Comparison of ENCODE assay signal across 1 cellular context in the genomic region with DNA sequence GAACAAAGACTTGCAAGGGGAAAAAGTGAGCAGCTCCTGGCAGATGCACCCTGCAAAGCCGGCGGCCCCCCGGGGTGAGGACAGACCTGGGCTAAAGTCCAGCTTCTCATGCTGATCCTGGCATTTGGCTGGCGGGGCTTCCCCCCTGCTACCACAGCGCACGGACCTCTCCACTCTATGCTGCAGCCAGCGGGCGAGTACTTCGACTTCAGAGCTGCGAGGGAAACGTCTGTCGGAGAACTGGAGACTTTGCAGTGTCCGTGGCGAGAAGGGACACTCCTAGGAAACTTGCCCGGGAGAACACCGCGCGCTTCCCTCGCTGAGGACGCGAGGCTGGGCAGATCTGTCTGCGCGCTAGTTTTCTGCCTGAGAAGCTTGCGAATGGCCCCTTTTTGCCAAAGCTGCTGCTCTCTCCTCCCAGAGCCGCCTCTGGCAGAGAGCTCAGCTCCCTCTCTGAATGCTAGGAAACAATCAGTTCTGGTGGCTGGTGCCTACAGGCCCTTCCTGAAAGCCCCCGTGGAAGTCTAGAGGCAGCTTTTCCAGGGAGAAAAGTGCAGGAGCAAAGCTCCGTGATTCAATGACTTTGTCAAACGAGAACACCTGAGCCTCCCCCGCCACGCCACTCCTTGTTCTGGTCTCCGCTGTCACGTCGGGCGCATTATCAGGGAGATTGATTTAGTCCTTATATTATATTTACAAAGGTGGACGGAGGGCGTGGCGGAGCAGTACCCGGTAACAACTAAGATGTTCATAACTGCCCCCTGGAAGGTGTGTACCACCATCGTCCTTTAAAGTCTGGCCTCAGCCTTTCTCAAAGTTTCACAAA.
TF ChIP-seq lines count a peak whose summit lies in the region.

No MANE protein-coding gene starts in this region.

TF ChIP-seq in HepG2, 621 proteins besides CTCF, POLR2A, EP300 and RAD21 (continued from another document):
- TF ChIP-seq NKX3-1 (CRISPR knock-in tag; IDR thresholded peaks at IDR 0.05): no peak
- no peak for TF ChIP-seq ZNF577 (CRISPR knock-in tag; IDR thresholded peaks at IDR 0.05; ENCODE audit: borderline replicate concordance, low read depth)
- no peak for TF ChIP-seq ZNF75D (CRISPR knock-in tag; IDR thresholded peaks at IDR 0.05; ENCODE audit: borderline replicate concordance)
- no peak for TF ChIP-seq ZFP82 (CRISPR knock-in tag; IDR thresholded peaks at IDR 0.05; ENCODE audit: borderline replicate concordance)
- TF ChIP-seq ZNF841 (CRISPR knock-in tag; IDR thresholded peaks at IDR 0.05; ENCODE audit: borderline replicate concordance): no peak
- no peak for TF ChIP-seq HOXA5 (CRISPR knock-in tag; IDR thresholded peaks at IDR 0.05)
- no peak for TF ChIP-seq SP2 (CRISPR knock-in tag; IDR thresholded peaks at IDR 0.05)
